1 cellular context compared by ENCODE assay signal in the genomic region with DNA sequence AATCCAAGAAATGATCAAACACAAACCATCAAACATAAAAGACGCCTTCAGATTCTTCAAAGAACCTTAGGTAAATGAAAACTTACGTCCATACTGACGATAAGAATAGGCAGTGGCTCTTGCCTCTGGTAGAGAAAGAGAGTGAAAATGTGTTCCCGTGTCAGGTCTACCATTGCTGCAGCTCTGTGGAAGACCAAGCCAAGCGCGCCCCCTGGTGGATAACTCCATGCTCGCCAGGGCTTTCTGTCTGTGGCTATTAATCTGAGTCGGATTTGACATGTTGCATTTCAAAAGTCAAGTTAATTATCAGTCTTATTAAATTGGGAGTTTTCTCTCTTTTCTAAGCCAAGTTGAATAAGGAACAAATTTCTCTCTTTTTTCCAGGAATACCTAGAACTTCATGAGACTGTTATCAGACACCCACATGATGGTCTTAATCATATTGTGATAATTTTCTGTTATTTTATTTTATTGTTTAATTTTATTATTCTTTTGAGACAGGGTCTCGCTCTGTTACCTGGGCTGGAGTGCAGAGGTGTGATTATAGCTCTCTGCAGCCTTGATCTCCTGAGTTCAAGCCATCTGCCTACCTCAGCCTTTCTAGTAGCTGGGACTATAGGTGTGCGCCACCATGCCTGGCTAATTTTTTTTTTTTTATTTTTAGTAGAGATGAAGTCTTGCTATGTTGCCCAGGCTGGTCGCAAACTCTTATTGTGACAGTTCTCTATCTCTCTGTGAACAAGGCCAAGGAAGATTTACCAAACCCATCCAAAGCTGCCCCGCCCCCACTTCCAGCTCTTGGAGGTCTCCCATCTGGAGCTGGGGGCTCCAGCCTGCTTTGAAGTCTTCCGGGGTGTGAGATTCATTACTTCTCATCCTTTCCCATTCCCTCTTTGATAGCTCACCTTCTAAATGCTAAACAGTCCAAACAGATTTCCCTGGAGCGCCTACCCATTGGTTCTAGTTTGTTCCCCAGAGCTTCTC.
A peak's percentile ranks its signal among the peaks of the same experiment; 100 is the strongest.
TF ChIP-seq lines count a peak whose summit lies in the region.

No MANE protein-coding gene starts in this region.

TF ChIP-seq in GM12878, 131 proteins besides CTCF, POLR2A, EP300 and RAD21 (continues in another document):
- TF ChIP-seq CREB1 (IDR thresholded peaks at IDR 0.05; ENCODE audit: low read depth) (0 out of 2 replicates have a peak, but pooled peaks have one; percentile 33), EZH2 (IDR thresholded peaks at IDR 0.05; ENCODE audit: borderline replicate concordance, control insufficient read depth, low read depth, low read length) (no peak), MXI1 (IDR thresholded peaks at IDR 0.05; ENCODE audit: low read depth, low read length) (no peak; the same call in 1 of the 2 replicates), SREBF1 (IDR thresholded peaks at IDR 0.05; ENCODE audit: low read length) (no peak), SMARCA5 (IDR thresholded peaks at IDR 0.05) (peak; percentile 53; the same call in 1 of the 2 replicates), ZNF687 (IDR thresholded peaks at IDR 0.05) (no peak), EED (IDR thresholded peaks at IDR 0.05; ENCODE audit: low read depth) (no peak), IRF4 (IDR thresholded peaks at IDR 0.05; ENCODE audit: low read depth, low read length) (0 out of 2 replicates have a peak, but pooled peaks have one; percentile 24), GATAD2B (conservative IDR thresholded peaks at IDR 0.05; ENCODE audit: low read depth) (no peak), NBN (IDR thresholded peaks at IDR 0.05) (peak; percentile 54; the same call in 1 of the 2 replicates), NRF1 (conservative IDR thresholded peaks at IDR 0.05; ENCODE audit: low read depth, low read length) (no peak), BHLHE40 (IDR thresholded peaks at IDR 0.05; ENCODE audit: borderline replicate concordance in 1 of 2, low read depth in 2 of 2, low read length in 1 of 2) (peak in 1 of 2 experiments; percentile 22; a peak in 1 of 4 replicates), SP1 (IDR thresholded peaks at IDR 0.05; ENCODE audit: low read depth, low read length) (no peak), CBFB (IDR thresholded peaks at IDR 0.05; ENCODE audit: low read depth) (no peak), HDAC6 (IDR thresholded peaks at IDR 0.05; ENCODE audit: unreplicated experiment) (no peak), ZSCAN29 (IDR thresholded peaks at IDR 0.05) (no peak), RCOR1 (conservative IDR thresholded peaks at IDR 0.05; ENCODE audit: low read depth, low read length) (no peak), IKZF1 (conservative IDR thresholded peaks at IDR 0.05) (no peak; the same call in 1 of the 2 replicates), PBX3 (IDR thresholded peaks at IDR 0.05; ENCODE audit: insufficient replicate concordance, low read depth, low read length) (no peak), CHD4 (IDR thresholded peaks at IDR 0.05) (no peak), RB1 (IDR thresholded peaks at IDR 0.05; ENCODE audit: borderline replicate concordance) (0 out of 2 replicates have a peak, but pooled peaks have one; percentile 32), RAD51 (IDR thresholded peaks at IDR 0.05) (no peak; the same call in 1 of the 2 replicates), POLR2AphosphoS2 (IDR thresholded peaks at IDR 0.05; ENCODE audit: low read depth, low read length) (no peak), POLR2AphosphoS5 (IDR thresholded peaks at IDR 0.05; ENCODE audit: low read length) (no peak), RELA (IDR thresholded peaks at IDR 0.05; ENCODE audit: borderline replicate concordance, partially characterized antibody) (peak; percentile 57), HDAC2 (IDR thresholded peaks at IDR 0.05) (no peak), ETV6 (conservative IDR thresholded peaks at IDR 0.05 in 1 of 2, IDR thresholded peaks at IDR 0.05 in 1 of 2; ENCODE audit: borderline replicate concordance in 1 of 2, low read depth in 1 of 2) (no peak), CEBPB (IDR thresholded peaks at IDR 0.05; ENCODE audit: borderline replicate concordance in 1 of 2, low read depth in 2 of 2, low read length in 2 of 2) (no peak), PKNOX1 (IDR thresholded peaks at IDR 0.05) (peak; percentile 5; the same call in 1 of the 2 replicates), USF2 (IDR thresholded peaks at IDR 0.05; ENCODE audit: borderline replicate concordance, low read depth, low read length) (no peak)
- TF ChIP-seq, protein P1, sequence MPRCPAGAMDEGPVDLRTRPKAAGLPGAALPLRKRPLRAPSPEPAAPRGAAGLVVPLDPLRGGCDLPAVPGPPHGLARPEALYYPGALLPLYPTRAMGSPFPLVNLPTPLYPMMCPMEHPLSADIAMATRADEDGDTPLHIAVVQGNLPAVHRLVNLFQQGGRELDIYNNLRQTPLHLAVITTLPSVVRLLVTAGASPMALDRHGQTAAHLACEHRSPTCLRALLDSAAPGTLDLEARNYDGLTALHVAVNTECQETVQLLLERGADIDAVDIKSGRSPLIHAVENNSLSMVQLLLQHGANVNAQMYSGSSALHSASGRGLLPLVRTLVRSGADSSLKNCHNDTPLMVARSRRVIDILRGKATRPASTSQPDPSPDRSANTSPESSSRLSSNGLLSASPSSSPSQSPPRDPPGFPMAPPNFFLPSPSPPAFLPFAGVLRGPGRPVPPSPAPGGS (IDR thresholded peaks at IDR 0.05; ENCODE audit: borderline replicate concordance, insufficient read depth, low read depth, low read length, poor library complexity, severe bottlenecking) = no peak
- TF ChIP-seq, protein P2, sequence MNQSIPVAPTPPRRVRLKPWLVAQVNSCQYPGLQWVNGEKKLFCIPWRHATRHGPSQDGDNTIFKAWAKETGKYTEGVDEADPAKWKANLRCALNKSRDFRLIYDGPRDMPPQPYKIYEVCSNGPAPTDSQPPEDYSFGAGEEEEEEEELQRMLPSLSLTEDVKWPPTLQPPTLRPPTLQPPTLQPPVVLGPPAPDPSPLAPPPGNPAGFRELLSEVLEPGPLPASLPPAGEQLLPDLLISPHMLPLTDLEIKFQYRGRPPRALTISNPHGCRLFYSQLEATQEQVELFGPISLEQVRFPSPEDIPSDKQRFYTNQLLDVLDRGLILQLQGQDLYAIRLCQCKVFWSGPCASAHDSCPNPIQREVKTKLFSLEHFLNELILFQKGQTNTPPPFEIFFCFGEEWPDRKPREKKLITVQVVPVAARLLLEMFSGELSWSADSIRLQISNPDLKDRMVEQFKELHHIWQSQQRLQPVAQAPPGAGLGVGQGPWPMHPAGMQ (IDR thresholded peaks at IDR 0.05; ENCODE audit: borderline replicate concordance) = no peak
- TF ChIP-seq, protein P3, sequence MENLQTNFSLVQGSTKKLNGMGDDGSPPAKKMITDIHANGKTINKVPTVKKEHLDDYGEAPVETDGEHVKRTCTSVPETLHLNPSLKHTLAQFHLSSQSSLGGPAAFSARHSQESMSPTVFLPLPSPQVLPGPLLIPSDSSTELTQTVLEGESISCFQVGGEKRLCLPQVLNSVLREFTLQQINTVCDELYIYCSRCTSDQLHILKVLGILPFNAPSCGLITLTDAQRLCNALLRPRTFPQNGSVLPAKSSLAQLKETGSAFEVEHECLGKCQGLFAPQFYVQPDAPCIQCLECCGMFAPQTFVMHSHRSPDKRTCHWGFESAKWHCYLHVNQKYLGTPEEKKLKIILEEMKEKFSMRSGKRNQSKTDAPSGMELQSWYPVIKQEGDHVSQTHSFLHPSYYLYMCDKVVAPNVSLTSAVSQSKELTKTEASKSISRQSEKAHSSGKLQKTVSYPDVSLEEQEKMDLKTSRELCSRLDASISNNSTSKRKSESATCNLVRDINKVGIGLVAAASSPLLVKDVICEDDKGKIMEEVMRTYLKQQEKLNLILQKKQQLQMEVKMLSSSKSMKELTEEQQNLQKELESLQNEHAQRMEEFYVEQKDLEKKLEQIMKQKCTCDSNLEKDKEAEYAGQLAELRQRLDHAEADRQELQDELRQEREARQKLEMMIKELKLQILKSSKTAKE (IDR thresholded peaks at IDR 0.05; ENCODE audit: low read depth, poor library complexity, severe bottlenecking) = peak; percentile 67
- TF ChIP-seq, protein P4, sequence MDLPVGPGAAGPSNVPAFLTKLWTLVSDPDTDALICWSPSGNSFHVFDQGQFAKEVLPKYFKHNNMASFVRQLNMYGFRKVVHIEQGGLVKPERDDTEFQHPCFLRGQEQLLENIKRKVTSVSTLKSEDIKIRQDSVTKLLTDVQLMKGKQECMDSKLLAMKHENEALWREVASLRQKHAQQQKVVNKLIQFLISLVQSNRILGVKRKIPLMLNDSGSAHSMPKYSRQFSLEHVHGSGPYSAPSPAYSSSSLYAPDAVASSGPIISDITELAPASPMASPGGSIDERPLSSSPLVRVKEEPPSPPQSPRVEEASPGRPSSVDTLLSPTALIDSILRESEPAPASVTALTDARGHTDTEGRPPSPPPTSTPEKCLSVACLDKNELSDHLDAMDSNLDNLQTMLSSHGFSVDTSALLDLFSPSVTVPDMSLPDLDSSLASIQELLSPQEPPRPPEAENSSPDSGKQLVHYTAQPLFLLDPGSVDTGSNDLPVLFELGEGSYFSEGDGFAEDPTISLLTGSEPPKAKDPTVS (IDR thresholded peaks at IDR 0.05; ENCODE audit: low read depth, low read length) = no peak
- TF ChIP-seq, protein P5, sequence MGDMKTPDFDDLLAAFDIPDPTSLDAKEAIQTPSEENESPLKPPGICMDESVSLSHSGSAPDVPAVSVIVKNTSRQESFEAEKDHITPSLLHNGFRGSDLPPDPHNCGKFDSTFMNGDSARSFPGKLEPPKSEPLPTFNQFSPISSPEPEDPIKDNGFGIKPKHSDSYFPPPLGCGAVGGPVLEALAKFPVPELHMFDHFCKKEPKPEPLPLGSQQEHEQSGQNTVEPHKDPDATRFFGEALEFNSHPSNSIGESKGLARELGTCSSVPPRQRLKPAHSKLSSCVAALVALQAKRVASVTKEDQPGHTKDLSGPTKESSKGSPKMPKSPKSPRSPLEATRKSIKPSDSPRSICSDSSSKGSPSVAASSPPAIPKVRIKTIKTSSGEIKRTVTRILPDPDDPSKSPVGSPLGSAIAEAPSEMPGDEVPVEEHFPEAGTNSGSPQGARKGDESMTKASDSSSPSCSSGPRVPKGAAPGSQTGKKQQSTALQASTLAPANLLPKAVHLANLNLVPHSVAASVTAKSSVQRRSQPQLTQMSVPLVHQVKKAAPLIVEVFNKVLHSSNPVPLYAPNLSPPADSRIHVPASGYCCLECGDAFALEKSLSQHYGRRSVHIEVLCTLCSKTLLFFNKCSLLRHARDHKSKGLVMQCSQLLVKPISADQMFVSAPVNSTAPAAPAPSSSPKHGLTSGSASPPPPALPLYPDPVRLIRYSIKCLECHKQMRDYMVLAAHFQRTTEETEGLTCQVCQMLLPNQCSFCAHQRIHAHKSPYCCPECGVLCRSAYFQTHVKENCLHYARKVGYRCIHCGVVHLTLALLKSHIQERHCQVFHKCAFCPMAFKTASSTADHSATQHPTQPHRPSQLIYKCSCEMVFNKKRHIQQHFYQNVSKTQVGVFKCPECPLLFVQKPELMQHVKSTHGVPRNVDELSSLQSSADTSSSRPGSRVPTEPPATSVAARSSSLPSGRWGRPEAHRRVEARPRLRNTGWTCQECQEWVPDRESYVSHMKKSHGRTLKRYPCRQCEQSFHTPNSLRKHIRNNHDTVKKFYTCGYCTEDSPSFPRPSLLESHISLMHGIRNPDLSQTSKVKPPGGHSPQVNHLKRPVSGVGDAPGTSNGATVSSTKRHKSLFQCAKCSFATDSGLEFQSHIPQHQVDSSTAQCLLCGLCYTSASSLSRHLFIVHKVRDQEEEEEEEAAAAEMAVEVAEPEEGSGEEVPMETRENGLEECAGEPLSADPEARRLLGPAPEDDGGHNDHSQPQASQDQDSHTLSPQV (IDR thresholded peaks at IDR 0.05) = peak; percentile 51; the same call in 1 of the 2 replicates
